ENCODE assay signal across 8 cellular contexts in the genomic region with DNA sequence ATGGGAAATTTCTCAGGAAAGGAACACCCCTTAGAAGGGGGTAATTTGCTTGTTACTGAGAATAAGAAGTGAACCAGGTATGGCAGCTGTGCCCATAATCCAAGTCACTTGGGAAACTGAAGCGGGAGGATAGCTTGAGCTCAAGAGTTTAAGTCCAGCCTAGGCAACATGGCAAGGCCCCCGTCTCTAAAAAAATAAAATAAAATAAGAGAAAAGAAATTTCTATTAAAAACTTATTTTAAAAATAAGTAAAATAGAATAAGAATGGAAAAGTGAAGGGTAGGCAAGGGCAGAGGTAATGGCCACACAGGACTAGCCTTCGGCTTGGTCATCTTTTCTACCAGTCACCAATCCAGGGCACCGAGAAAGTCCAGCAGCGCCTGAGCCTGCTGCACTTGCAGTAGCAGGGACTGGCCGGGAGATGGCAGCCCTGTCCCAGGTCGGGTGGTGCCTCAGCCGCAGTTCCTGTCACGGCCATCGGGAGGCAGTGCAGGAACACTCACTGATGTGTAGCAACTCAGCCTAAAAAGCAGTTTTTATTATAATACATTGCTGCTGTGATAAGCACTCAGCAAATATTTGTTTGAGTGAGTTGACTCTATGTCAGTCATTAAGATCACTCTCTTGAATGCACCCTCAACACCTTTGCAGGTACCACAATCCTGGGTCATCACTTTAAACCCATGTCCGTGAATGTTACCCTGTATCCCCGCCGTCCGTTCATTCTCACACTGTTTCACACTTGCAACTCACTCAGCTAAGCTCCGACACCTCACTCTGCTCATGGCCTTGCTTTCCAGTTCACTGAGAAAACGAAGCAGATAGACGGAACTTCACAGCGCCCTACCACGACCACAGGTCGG. TPM values are rescaled to one million over a fixed set of nuclear protein-coding genes. Genes with fewer than 3 reads are reported as not detected.
A peak's percentile ranks its signal among the peaks of the same experiment; 100 is the strongest.
DNase-seq lines count a peak whose midpoint lies in the region; ATAC-seq and TF ChIP-seq lines count a peak whose summit lies in the region.

No MANE protein-coding gene starts in this region.

- ATAC-seq in GM18867 (IDR thresholded peaks at IDR 0.05; ENCODE audit: unreplicated experiment) (peak; percentile 86), HG03103 (IDR thresholded peaks at IDR 0.05; ENCODE audit: low read depth, unreplicated experiment) (peak; percentile 75)

- TF ChIP-seq CTCF in AG09319 (IDR thresholded peaks at IDR 0.05; ENCODE audit: low read depth, low read length) (no peak; the same call in none of the 2 replicates), kidney epithelial cell (IDR thresholded peaks at IDR 0.05; ENCODE audit: insufficient read depth, low read length, poor library complexity, severe bottlenecking) (peak; percentile 100)

- H3K4me3 ChIP-seq in kidney epithelial cell (ENCODE audit: low read depth, low read length), result no peak overlapping the region

- peak; percentile 52 for DNase-seq in AG09319 (ENCODE audit: extremely low read depth, low read depth)
- DNase-seq in NCI-H345 treated with DMSO at 0.1 percent for 48 hours (lab: John Stamatoyannopoulos, UW; ENCODE audit: unreplicated experiment), result peak; percentile 60
- DNase-seq in activated CD4-positive, CD25-positive, alpha-beta regulatory T cell treated with anti-CD3 and anti-CD28 coated beads, Interleukin-2, amount 50 U/mL, for 16 hours (ENCODE audit: low read depth, low spot score), result peak; percentile 83
- peak in 60 of 61 donors; percentile 17 to 94 (median 80) for DNase-seq in caudate nucleus (lab: John Stamatoyannopoulos, UW)
- peak; percentile 21 for DNase-seq in kidney epithelial cell (ENCODE audit: low read depth)
- peak; percentile 93 to 94 for DNase-seq in stimulated activated CD4-positive, alpha-beta T cell treated with anti-CD3 and anti-CD28 coated beads, Interleukin-2, amount 100 ng/mL, for 24 hours

- no peak overlapping the region for H3K27ac ChIP-seq in caudate nucleus (ENCODE audit: low read depth, low read length)

- no peaks in the 10 kb centered on the region for H3K27me3 ChIP-seq in kidney epithelial cell (ENCODE audit: control insufficient read depth, insufficient read depth, low read length)

- no peaks in the 10 kb centered on the region for H3K36me3 ChIP-seq in kidney epithelial cell (ENCODE audit: control insufficient read depth, insufficient read depth, low read length)

RNA-seq across cellular contexts. Expression of a gene that starts 23.2 kb away (rescaled TPM):
- total RNA-seq in kidney epithelial cell, result not detected in 2 replicates

Comparison
In these comparisons a context has a peak if more than half of its experiments do, and no peak if none do; other contexts are left out.
1. DNase-seq: peak in every context shown above with its lines; median percentile 94 in stimulated activated CD4-positive, alpha-beta T cell treated with anti-CD3 and anti-CD28 coated beads, Interleukin-2, amount 100 ng/mL, for 24 hours; 83 in activated CD4-positive, CD25-positive, alpha-beta regulatory T cell treated with anti-CD3 and anti-CD28 coated beads, Interleukin-2, amount 50 U/mL, for 16 hours; 80 in caudate nucleus; 60 in NCI-H345 treated with DMSO at 0.1 percent for 48 hours; 52 in AG09319; 21 in kidney epithelial cell.